Comparison of ENCODE assay signal across 9 cellular contexts in genomic region chr5:9545959-9546851, GRCh38. TPM values are rescaled to one million over a fixed set of nuclear protein-coding genes. Genes with fewer than 3 reads are reported as not detected.
DNase-seq lines count a peak whose midpoint lies in the region; ATAC-seq lines count a peak whose summit lies in the region.
"Had no signal": no experiment of that assay in that cellular context is flagged by ENCODE, and none has a peak within 500 bp of the region (broad histone marks: within the 10 kb centered on the region; RNA-seq: fewer than 3 reads in every experiment).

Gene SEMA5A (minus strand): TSS chr5:9546075. CDS start chr5:9379946, 166,129 bp downstream.

- ATAC-seq in activated CD8-positive, alpha-beta memory T cell treated with anti-CD3 and anti-CD28 coated beads, Interleukin-2, amount 10 ng/mL, durations not matched to agents 7 days and 5 days, result no peak
- peak; percentile 36 for ATAC-seq in central memory CD8-positive, alpha-beta T cell (replicated peaks; ENCODE audit: extremely low read depth, poor library complexity, severe bottlenecking)

- H3K27me3 Mint-ChIP-seq in activated CD8-positive, alpha-beta memory T cell treated with anti-CD3 and anti-CD28 coated beads, Interleukin-2, amount 10 ng/mL, durations not matched to agents 7 days and 5 days, result peaks cover 26% of the 10 kb centered on the region
- peaks cover 19% of the 10 kb centered on the region for H3K27me3 Mint-ChIP-seq in central memory CD8-positive, alpha-beta T cell

- no peak within 1 kb of the TSS for H3K27ac Mint-ChIP-seq in activated CD8-positive, alpha-beta memory T cell treated with anti-CD3 and anti-CD28 coated beads, Interleukin-2, amount 10 ng/mL, durations not matched to agents 7 days and 5 days
- no peak within 1 kb of the TSS for H3K27ac Mint-ChIP-seq in central memory CD8-positive, alpha-beta T cell (ENCODE audit: low read depth)
- H3K27ac Mint-ChIP-seq: activated naive CD4-positive, alpha-beta T cell treated with anti-CD3 and anti-CD28 coated beads, Interleukin-2, amount 50 U/mL, for 72 hours had no signal

- CTCF ChIA-PET in activated CD8-positive, alpha-beta memory T cell treated with anti-CD3 and anti-CD28 coated beads, Interleukin-2, amount 10 ng/mL, durations not matched to agents 7 days and 5 days (lab: Charles Lee), result no interaction called here

- H3K27ac ChIP-seq in skin epidermis, result peak within 1 kb of the TSS in 20 of 21 experiments; percentile 58 to 95 (median 82)

- H3K4me3 Mint-ChIP-seq in activated CD8-positive, alpha-beta memory T cell treated with anti-CD3 and anti-CD28 coated beads, Interleukin-2, amount 10 ng/mL, durations not matched to agents 7 days and 5 days, result no peak within 1 kb of the TSS
- no peak within 1 kb of the TSS for H3K4me3 Mint-ChIP-seq in central memory CD8-positive, alpha-beta T cell

- no peaks in the 10 kb centered on the region for H3K9me3 Mint-ChIP-seq in activated CD8-positive, alpha-beta memory T cell treated with anti-CD3 and anti-CD28 coated beads, Interleukin-2, amount 10 ng/mL, durations not matched to agents 7 days and 5 days (ENCODE audit: low read depth)
- peaks cover 6% of the 10 kb centered on the region for H3K9me3 Mint-ChIP-seq in central memory CD8-positive, alpha-beta T cell
- H3K9me3 Mint-ChIP-seq: activated naive CD4-positive, alpha-beta T cell treated with anti-CD3 and anti-CD28 coated beads, Interleukin-2, amount 50 U/mL, for 72 hours had no signal

- no peaks in the 10 kb centered on the region for H3K36me3 Mint-ChIP-seq in activated CD8-positive, alpha-beta memory T cell treated with anti-CD3 and anti-CD28 coated beads, Interleukin-2, amount 10 ng/mL, durations not matched to agents 7 days and 5 days
- peaks cover 1% of the 10 kb centered on the region for H3K36me3 Mint-ChIP-seq in central memory CD8-positive, alpha-beta T cell (ENCODE audit: insufficient read depth)

- no peaks in the 10 kb centered on the region for H3K4me1 Mint-ChIP-seq in activated CD8-positive, alpha-beta memory T cell treated with anti-CD3 and anti-CD28 coated beads, Interleukin-2, amount 10 ng/mL, durations not matched to agents 7 days and 5 days
- H3K4me1 Mint-ChIP-seq in central memory CD8-positive, alpha-beta T cell, result no peaks in the 10 kb centered on the region

- H3K4me3 ChIP-seq in skin epidermis, result peak within 1 kb of the TSS; percentile 52 to 69 (median 63)

- DNase-seq in activated CD8-positive, alpha-beta memory T cell treated with anti-CD3 and anti-CD28 coated beads, Interleukin-2, amount 50 U/mL, for 48 hours, result peak; percentile 51
- DNase-seq in activated CD8-positive, alpha-beta memory T cell treated with anti-CD3 and anti-CD28 coated beads, Interleukin-2, amount 10 ng/mL, durations not matched to agents 7 days and 5 days, result no peak
- peak; percentile 70 for DNase-seq in RPMI7951 (ENCODE audit: low read depth)
- DNase-seq in central memory CD8-positive, alpha-beta T cell (ENCODE audit: low spot score in 2 of 2), result no peak
- DNase-seq in islet precursor cell, result peak; percentile 86
- DNase-seq in NCI-H2196 (lab: John Stamatoyannopoulos, UW; ENCODE audit: unreplicated experiment), result no peak
- DNase-seq in cerebellar cortex (ENCODE audit: low spot score), result no peak

RNA-seq across cellular contexts. Expression of gene SEMA5A, which starts in this region (rescaled TPM):
- under 1 TPM in 1 of 2 experiments, not detected in 1; 0.02 TPM for total RNA-seq in activated CD8-positive, alpha-beta memory T cell treated with anti-CD3 and anti-CD28 coated beads, Interleukin-2, amount 10 ng/mL, durations not matched to agents 7 days and 5 days
- 12.0 and 14.3 TPM in 2 replicates for total RNA-seq in RPMI7951 (2014; rRNA removed; shearing (Covaris generic))
- total RNA-seq: activated naive CD4-positive, alpha-beta T cell treated with anti-CD3 and anti-CD28 coated beads, Interleukin-2, amount 50 U/mL, for 72 hours had no signal

Comparison
In these comparisons a context has a peak if more than half of its experiments do, and no peak if none do; other contexts are left out.
1. RNA of gene SEMA5A (total RNA-seq): 12.0 to 14.3 TPM in RPMI7951; 0.02 TPM in activated CD8-positive, alpha-beta memory T cell treated with anti-CD3 and anti-CD28 coated beads, Interleukin-2, amount 10 ng/mL, durations not matched to agents 7 days and 5 days; every median in the first group is over 10 times any median in the second.
2. DNase-seq: peak in activated CD8-positive, alpha-beta memory T cell treated with anti-CD3 and anti-CD28 coated beads, Interleukin-2, amount 50 U/mL, for 48 hours (single experiment), RPMI7951 (single experiment) and islet precursor cell (single experiment); none in activated CD8-positive, alpha-beta memory T cell treated with anti-CD3 and anti-CD28 coated beads, Interleukin-2, amount 10 ng/mL, durations not matched to agents 7 days and 5 days (single experiment), central memory CD8-positive, alpha-beta T cell (0 of 2), NCI-H2196 (single experiment) and cerebellar cortex (single experiment).